In genomic region chr2:3379647-3380534, GRCh38 we compare ENCODE assay signal across 1 cellular context.
TF ChIP-seq lines count a peak whose summit lies in the region.

TRAPPC12 (plus strand) TSS chr2:3379694; CDS start chr2:3387624, 7,930 bp downstream.

TF ChIP-seq in K562, 482 proteins besides CTCF, POLR2A, EP300 and RAD21 (continued from another document and continues in another):
- TF ChIP-seq ZC3H4 (CRISPR knock-in tag; IDR thresholded peaks at IDR 0.05; ENCODE audit: borderline replicate concordance) (no peak), ZNF134 (CRISPR knock-in tag; conservative IDR thresholded peaks at IDR 0.05) (no peak), NKRF (IDR thresholded peaks at IDR 0.05; ENCODE audit: borderline replicate concordance) (peak; percentile 93), ZNF785 (CRISPR knock-in tag; IDR thresholded peaks at IDR 0.05) (no peak), ZNF57 (CRISPR knock-in tag; IDR thresholded peaks at IDR 0.05) (no peak), ZNF407 (IDR thresholded peaks at IDR 0.05; ENCODE audit: low read depth) (peak; percentile 62; the same call in 1 of the 2 replicates), PBX2 (CRISPR knock-in tag; IDR thresholded peaks at IDR 0.05; ENCODE audit: low read depth) (no peak), PBX2 (tag; conservative IDR thresholded peaks at IDR 0.05; ENCODE audit: low read depth) (no peak), MCM3 (IDR thresholded peaks at IDR 0.05) (no peak), U2AF2 (optimal IDR thresholded peaks at IDR 0.05; ENCODE audit: low read depth, low read length) (no peak), NUFIP1 (IDR thresholded peaks at IDR 0.05; ENCODE audit: partially characterized antibody) (no peak), E2F1 (CRISPR knock-in tag; IDR thresholded peaks at IDR 0.05) (no peak; the same call in 1 of the 2 replicates), NFRKB (IDR thresholded peaks at IDR 0.05; ENCODE audit: low read depth) (0 out of 2 replicates have a peak, but pooled peaks have one; percentile 32), ILK (tag; IDR thresholded peaks at IDR 0.05; ENCODE audit: borderline replicate concordance, low read depth) (no peak), ZNF740 (CRISPR knock-in tag; IDR thresholded peaks at IDR 0.05) (0 out of 2 replicates have a peak, but pooled peaks have one; percentile 52), ZNF740 (tag; IDR thresholded peaks at IDR 0.05) (no peak), KAT7 (CRISPR knock-in tag; IDR thresholded peaks at IDR 0.05; ENCODE audit: borderline replicate concordance) (peak; percentile 88; the same call in 1 of the 2 replicates), ARID3A (IDR thresholded peaks at IDR 0.05; ENCODE audit: borderline replicate concordance, low read depth, low read length) (no peak), NCOA2 (IDR thresholded peaks at IDR 0.05; ENCODE audit: partially characterized antibody in 2 of 2) (no peak), MYNN (IDR thresholded peaks at IDR 0.05) (no peak), MYNN (CRISPR knock-in tag; IDR thresholded peaks at IDR 0.05) (no peak), GABPA (tag; conservative IDR thresholded peaks at IDR 0.05; ENCODE audit: low read depth) (peak; percentile 97), NFXL1 (CRISPR knock-in tag; IDR thresholded peaks at IDR 0.05) (no peak), COPS2 (conservative IDR thresholded peaks at IDR 0.05) (no peak), RFX5 (IDR thresholded peaks at IDR 0.05; ENCODE audit: low read depth, low read length) (no peak), TSHZ1 (CRISPR knock-in tag; IDR thresholded peaks at IDR 0.05) (no peak), RB1 (IDR thresholded peaks at IDR 0.05; ENCODE audit: low read depth) (no peak; the same call in none of the 2 replicates), ZNF140 (CRISPR knock-in tag; IDR thresholded peaks at IDR 0.05) (no peak), ZBTB8A (IDR thresholded peaks at IDR 0.05; ENCODE audit: partially characterized antibody) (no peak), ZNF12 (CRISPR knock-in tag; IDR thresholded peaks at IDR 0.05) (peak; percentile 45; the same call in 1 of the 2 replicates), MBD1 (CRISPR knock-in tag; IDR thresholded peaks at IDR 0.05) (no peak), SLC30A9 (CRISPR knock-in tag; IDR thresholded peaks at IDR 0.05) (no peak), TARDBP (IDR thresholded peaks at IDR 0.05) (no peak), ZSCAN32 (CRISPR knock-in tag; IDR thresholded peaks at IDR 0.05) (peak; percentile 32; the same call in 1 of the 2 replicates), CBX1 (IDR thresholded peaks at IDR 0.05; ENCODE audit: low read depth) (peak; percentile 85), CREM (IDR thresholded peaks at IDR 0.05; ENCODE audit: low read depth) (peak; percentile 66), DNMT1 (IDR thresholded peaks at IDR 0.05) (0 out of 2 replicates have a peak, but pooled peaks have one; percentile 42), MTA2 (IDR thresholded peaks at IDR 0.05; ENCODE audit: low read depth) (no peak), CBX8 (IDR thresholded peaks at IDR 0.05; ENCODE audit: borderline replicate concordance, extremely low read depth, low read depth, low read length, poor library complexity, severe bottlenecking) (no peak), ZFP30 (CRISPR knock-in tag; IDR thresholded peaks at IDR 0.05; ENCODE audit: borderline replicate concordance) (no peak)
